13 cellular contexts compared by ENCODE assay signal in genomic region chr4:25783943-25784342, GRCh38.
A peak's percentile ranks its signal among the peaks of the same experiment; 100 is the strongest.
DNase-seq lines count a peak whose midpoint lies in the region; ATAC-seq lines count a peak whose summit lies in the region.
"Had no signal": no experiment of that assay in that cellular context is flagged by ENCODE, and none has a peak within 500 bp of the region (broad histone marks: within the 10 kb centered on the region; RNA-seq: fewer than 3 reads in every experiment).

No MANE protein-coding gene starts in this region.

- POLR2A ChIA-PET in activated CD4-positive, alpha-beta memory T cell treated with anti-CD3 and anti-CD28 coated beads for 36 hours (lab: Charles Lee) = no interaction called here
- POLR2A ChIA-PET in activated CD4-positive, alpha-beta memory T cell treated with anti-CD3 and anti-CD28 coated beads, Interleukin-2, amount 10 ng/mL, durations not matched to agents 7 days and 5 days (lab: Charles Lee) = no interaction called here

- H3K27ac Mint-ChIP-seq in activated CD4-positive, alpha-beta memory T cell treated with anti-CD3 and anti-CD28 coated beads for 36 hours = no peak overlapping the region
- H3K27ac Mint-ChIP-seq in activated CD4-positive, alpha-beta memory T cell treated with anti-CD3 and anti-CD28 coated beads, Interleukin-2, amount 10 ng/mL, durations not matched to agents 7 days and 5 days = no peak overlapping the region
- H3K27ac Mint-ChIP-seq in activated naive CD8-positive, alpha-beta T cell treated with anti-CD3 and anti-CD28 coated beads for 36 hours = no peak overlapping the region
- peak overlapping the region; percentile 51 for H3K27ac Mint-ChIP-seq in stimulated activated naive B cell treated with anti-CD40 and anti-IgM and Interleukin-4, amounts not matched to agents 10 μg/mL and 1 μg/mL and 100 μg/mL, for 72 hours
- H3K27ac Mint-ChIP-seq: activated naive CD8-positive, alpha-beta T cell; T-helper 1 cell treated with Interleukin-12 subunit alpha and Interleukin-12 subunit beta and Interleukin-4 antibody, amounts not matched to agents 30 μg/mL and 1 μg/mL, for 36 hours had no signal

- peak; percentile 24 for DNase-seq in activated CD4-positive, alpha-beta memory T cell treated with anti-CD3 and anti-CD28 coated beads for 36 hours
- DNase-seq in activated CD4-positive, alpha-beta memory T cell treated with anti-CD3 and anti-CD28 coated beads, Interleukin-2, amount 10 ng/mL, durations not matched to agents 7 days and 5 days = no peak
- DNase-seq in NOMO-1 treated with DMSO at 0.1 percent for 48 hours (lab: John Stamatoyannopoulos, UW; ENCODE audit: unreplicated experiment) (peak; percentile 40), NCI-H526 (lab: John Stamatoyannopoulos, UW) (no peak), kidney tubule cell (ENCODE audit: low spot score) (no peak)
- DNase-seq in activated naive CD8-positive, alpha-beta T cell treated with anti-CD3 and anti-CD28 coated beads for 36 hours = peak; percentile 44
- DNase-seq in stimulated activated naive B cell treated with anti-CD40 and anti-IgM and Interleukin-4, amounts not matched to agents 10 μg/mL and 1 μg/mL and 100 μg/mL, for 72 hours = peak; percentile 15
- DNase-seq in activated CD4-positive, CD25-positive, alpha-beta regulatory T cell (lab: John Stamatoyannopoulos, UW) = no peak
- DNase-seq: CD8-positive, alpha-beta memory T cell; NCI-H2029; NCI-H69 had no signal

- H3K4me3 Mint-ChIP-seq in activated CD4-positive, alpha-beta memory T cell treated with anti-CD3 and anti-CD28 coated beads for 36 hours = no peak overlapping the region
- no peak overlapping the region for H3K4me3 Mint-ChIP-seq in activated CD4-positive, alpha-beta memory T cell treated with anti-CD3 and anti-CD28 coated beads, Interleukin-2, amount 10 ng/mL, durations not matched to agents 7 days and 5 days
- H3K4me3 Mint-ChIP-seq in activated naive CD8-positive, alpha-beta T cell treated with anti-CD3 and anti-CD28 coated beads for 36 hours = no peak overlapping the region
- H3K4me3 Mint-ChIP-seq in stimulated activated naive B cell treated with anti-CD40 and anti-IgM and Interleukin-4, amounts not matched to agents 10 μg/mL and 1 μg/mL and 100 μg/mL, for 72 hours = no peak overlapping the region
- H3K4me3 Mint-ChIP-seq: activated naive CD8-positive, alpha-beta T cell; CD8-positive, alpha-beta memory T cell; T-helper 1 cell treated with Interleukin-12 subunit alpha and Interleukin-12 subunit beta and Interleukin-4 antibody, amounts not matched to agents 30 μg/mL and 1 μg/mL, for 36 hours had no signal

- CTCF ChIA-PET in activated CD4-positive, alpha-beta memory T cell treated with anti-CD3 and anti-CD28 coated beads for 36 hours (lab: Charles Lee) = no interaction called here
- CTCF ChIA-PET in activated CD4-positive, alpha-beta memory T cell treated with anti-CD3 and anti-CD28 coated beads, Interleukin-2, amount 10 ng/mL, durations not matched to agents 7 days and 5 days (lab: Charles Lee) = no interaction called here

- ATAC-seq in stimulated activated naive B cell treated with anti-CD40 and anti-IgM and Interleukin-4, amounts not matched to agents 10 μg/mL and 1 μg/mL and 100 μg/mL, for 72 hours (replicated peaks) = peak; percentile 86 to 96

- H3K27me3 Mint-ChIP-seq in activated CD4-positive, alpha-beta memory T cell treated with anti-CD3 and anti-CD28 coated beads for 36 hours = no peaks in the 10 kb centered on the region
- no peaks in the 10 kb centered on the region for H3K27me3 Mint-ChIP-seq in activated CD4-positive, alpha-beta memory T cell treated with anti-CD3 and anti-CD28 coated beads, Interleukin-2, amount 10 ng/mL, durations not matched to agents 7 days and 5 days
- no peaks in the 10 kb centered on the region for H3K27me3 Mint-ChIP-seq in activated naive CD8-positive, alpha-beta T cell treated with anti-CD3 and anti-CD28 coated beads for 36 hours
- no peaks in the 10 kb centered on the region for H3K27me3 Mint-ChIP-seq in stimulated activated naive B cell treated with anti-CD40 and anti-IgM and Interleukin-4, amounts not matched to agents 10 μg/mL and 1 μg/mL and 100 μg/mL, for 72 hours
- H3K27me3 Mint-ChIP-seq: activated naive CD8-positive, alpha-beta T cell had no signal

- peaks cover 10% of the 10 kb centered on the region for H3K4me1 Mint-ChIP-seq in activated CD4-positive, alpha-beta memory T cell treated with anti-CD3 and anti-CD28 coated beads for 36 hours (ENCODE audit: low read depth)
- H3K4me1 Mint-ChIP-seq in activated CD4-positive, alpha-beta memory T cell treated with anti-CD3 and anti-CD28 coated beads, Interleukin-2, amount 10 ng/mL, durations not matched to agents 7 days and 5 days = peaks cover 6% of the 10 kb centered on the region
- peaks cover 12% of the 10 kb centered on the region for H3K4me1 Mint-ChIP-seq in activated naive CD8-positive, alpha-beta T cell treated with anti-CD3 and anti-CD28 coated beads for 36 hours
- peaks cover 14 to 17% of the 10 kb centered on the region in 2 donors for H3K4me1 Mint-ChIP-seq in stimulated activated naive B cell treated with anti-CD40 and anti-IgM and Interleukin-4, amounts not matched to agents 10 μg/mL and 1 μg/mL and 100 μg/mL, for 72 hours

- peaks cover 62% of the 10 kb centered on the region for H3K36me3 Mint-ChIP-seq in activated CD4-positive, alpha-beta memory T cell treated with anti-CD3 and anti-CD28 coated beads for 36 hours
- peaks cover 79% of the 10 kb centered on the region for H3K36me3 Mint-ChIP-seq in activated CD4-positive, alpha-beta memory T cell treated with anti-CD3 and anti-CD28 coated beads, Interleukin-2, amount 10 ng/mL, durations not matched to agents 7 days and 5 days (ENCODE audit: low read depth)
- peaks cover 35% of the 10 kb centered on the region for H3K36me3 Mint-ChIP-seq in activated naive CD8-positive, alpha-beta T cell treated with anti-CD3 and anti-CD28 coated beads for 36 hours
- H3K36me3 Mint-ChIP-seq in stimulated activated naive B cell treated with anti-CD40 and anti-IgM and Interleukin-4, amounts not matched to agents 10 μg/mL and 1 μg/mL and 100 μg/mL, for 72 hours = peaks cover 37 to 83% of the 10 kb centered on the region in 2 donors

- no peaks in the 10 kb centered on the region for H3K9me3 Mint-ChIP-seq in activated CD4-positive, alpha-beta memory T cell treated with anti-CD3 and anti-CD28 coated beads for 36 hours
- H3K9me3 Mint-ChIP-seq in activated CD4-positive, alpha-beta memory T cell treated with anti-CD3 and anti-CD28 coated beads, Interleukin-2, amount 10 ng/mL, durations not matched to agents 7 days and 5 days = no peaks in the 10 kb centered on the region
- H3K9me3 Mint-ChIP-seq in activated naive CD8-positive, alpha-beta T cell treated with anti-CD3 and anti-CD28 coated beads for 36 hours = no peaks in the 10 kb centered on the region
- H3K9me3 Mint-ChIP-seq in stimulated activated naive B cell treated with anti-CD40 and anti-IgM and Interleukin-4, amounts not matched to agents 10 μg/mL and 1 μg/mL and 100 μg/mL, for 72 hours = no peaks in the 10 kb centered on the region
- H3K9me3 Mint-ChIP-seq: CD8-positive, alpha-beta memory T cell; T-helper 1 cell treated with Interleukin-12 subunit alpha and Interleukin-12 subunit beta and Interleukin-4 antibody, amounts not matched to agents 30 μg/mL and 1 μg/mL, for 36 hours had no signal

- intact Hi-C loops in activated CD4-positive, alpha-beta memory T cell treated with anti-CD3 and anti-CD28 coated beads for 36 hours (cut with micrococcal nuclease) = no loop called here

Comparison
In these comparisons a context has a peak if more than half of its experiments do, and no peak if none do; other contexts are left out.
1. DNase-seq: peak in activated CD4-positive, alpha-beta memory T cell treated with anti-CD3 and anti-CD28 coated beads for 36 hours (single experiment), NOMO-1 treated with DMSO at 0.1 percent for 48 hours (single experiment), activated naive CD8-positive, alpha-beta T cell treated with anti-CD3 and anti-CD28 coated beads for 36 hours (single experiment) and stimulated activated naive B cell treated with anti-CD40 and anti-IgM and Interleukin-4, amounts not matched to agents 10 μg/mL and 1 μg/mL and 100 μg/mL, for 72 hours (single experiment); none in activated CD4-positive, alpha-beta memory T cell treated with anti-CD3 and anti-CD28 coated beads, Interleukin-2, amount 10 ng/mL, durations not matched to agents 7 days and 5 days (single experiment), NCI-H526 (0 of 2), activated CD4-positive, CD25-positive, alpha-beta regulatory T cell (0 of 4) and kidney tubule cell (single experiment).